ENCODE assay signal across 11 cellular contexts in genomic region chr3:64220161-64220560, GRCh38. TPM values are rescaled to one million over a fixed set of nuclear protein-coding genes. Genes with fewer than 3 reads are reported as not detected.
DNase-seq lines count a peak whose midpoint lies in the region; ATAC-seq and TF ChIP-seq lines count a peak whose summit lies in the region.
"Had no signal": no experiment of that assay in that cellular context is flagged by ENCODE, and none has a peak within 500 bp of the region (broad histone marks: within the 10 kb centered on the region; RNA-seq: fewer than 3 reads in every experiment).

No MANE protein-coding gene starts in this region.

- H3K4me1 Mint-ChIP-seq in Calu3 (ENCODE audit: low read depth, unreplicated experiment) (peaks cover 29% of the 10 kb centered on the region), WTC11 (peaks cover 64% of the 10 kb centered on the region)

- H3K36me3 ChIP-seq in SK-N-SH (replicated peaks in 1 of 2; ENCODE audit: control insufficient read depth in 1 of 2, insufficient read depth in 2 of 2, low read length in 1 of 2) (no peaks in the 10 kb centered on the region), gastroesophageal sphincter (no peaks in the 10 kb centered on the region), MG63 (no peaks in the 10 kb centered on the region)
- no peaks in the 10 kb centered on the region for H3K36me3 ChIP-seq in effector memory CD4-positive, alpha-beta T cell (ENCODE audit: control insufficient read depth, insufficient read depth, low read length)

- H2AFZ ChIP-seq in SK-N-SH (ENCODE audit: low read depth): no peak overlapping the region

- no peaks in the 10 kb centered on the region for H4K20me1 ChIP-seq in SK-N-SH (ENCODE audit: insufficient read depth)

- H3K9me3 Mint-ChIP-seq in Calu3 (ENCODE audit: low read depth, unreplicated experiment): no peaks in the 10 kb centered on the region
- H3K9me3 Mint-ChIP-seq in WTC11: no peaks in the 10 kb centered on the region
- H3K9me3 Mint-ChIP-seq: CD8-positive, alpha-beta T cell; natural killer cell treated with Interleukin-12 subunit alpha and Interleukin-12 subunit beta and Interleukin-15 and Interleukin-18, amount 100 ng/mL, for 72 hours had no signal

- H3K27me3 ChIP-seq in SK-N-SH (ENCODE audit: insufficient read depth) (no peaks in the 10 kb centered on the region), gastroesophageal sphincter (no peaks in the 10 kb centered on the region), MG63 (no peaks in the 10 kb centered on the region)
- H3K27me3 ChIP-seq in effector memory CD4-positive, alpha-beta T cell (replicated peaks; ENCODE audit: control insufficient read depth, insufficient read depth, low read length, poor library complexity, severe bottlenecking): no peaks in the 10 kb centered on the region

- no peak for TF ChIP-seq CTCF in Calu3 (IDR thresholded peaks at IDR 0.05; ENCODE audit: unreplicated experiment)
- no peak for TF ChIP-seq CTCF in SK-N-SH (IDR thresholded peaks at IDR 0.05)
- no peak for TF ChIP-seq CTCF in gastroesophageal sphincter (IDR thresholded peaks at IDR 0.05)
- TF ChIP-seq CTCF in WTC11 (IDR thresholded peaks at IDR 0.05): no peak

- H3K4me3 ChIP-seq in SK-N-SH (ENCODE audit: low read depth in 2 of 2, low read length in 1 of 2) (no peak overlapping the region), gastroesophageal sphincter (no peak overlapping the region), MG63 (no peak overlapping the region)
- no peak overlapping the region for H3K4me3 ChIP-seq in effector memory CD4-positive, alpha-beta T cell (ENCODE audit: insufficient read depth, low read depth, low read length, poor library complexity, severe bottlenecking)

- TF ChIP-seq EP300 in SK-N-SH (IDR thresholded peaks at IDR 0.05; ENCODE audit: borderline replicate concordance in 1 of 2, low read depth in 1 of 2, low read length in 1 of 2) (peak in 1 of 2 experiments; percentile 27; a peak in 1 of 4 replicates), gastroesophageal sphincter (IDR thresholded peaks at IDR 0.05) (no peak)

- H3K27me3 Mint-ChIP-seq in Calu3 (ENCODE audit: unreplicated experiment) (no peaks in the 10 kb centered on the region), WTC11 (ENCODE audit: low read depth) (peaks cover 94% of the 10 kb centered on the region)
- H3K27me3 Mint-ChIP-seq: natural killer cell treated with Interleukin-12 subunit alpha and Interleukin-12 subunit beta and Interleukin-15 and Interleukin-18, amount 100 ng/mL, for 72 hours had no signal

- no peaks in the 10 kb centered on the region for H3K9me2 ChIP-seq in SK-N-SH

- WGBS in SK-N-SH (ENCODE audit: low lambda C conversion rate): 47% methylated on average over 4 of the region's 4 CpGs
- 11 to 40% methylated on average over 1 to 4 of the region's 4 CpGs for WGBS in gastroesophageal sphincter (ENCODE audit: low coverage in 1 of 2), 2 donors

- no peak for DNase-seq in Calu3
- DNase-seq in SK-N-SH: no peak
- peak; percentile 50 for DNase-seq in pulmonary artery endothelial cell (ENCODE audit: low read depth, low spot score)
- DNase-seq in MG63: no peak
- no peak for DNase-seq in effector memory CD4-positive, alpha-beta T cell
- no peak for DNase-seq in WTC11 (ENCODE audit: low spot score)
- DNase-seq in HPDE6-E6E7 (ENCODE audit: extremely low spot score): no peak
- DNase-seq: CD8-positive, alpha-beta T cell; NCI-H1092 had no signal

- H3K4me3 Mint-ChIP-seq in Calu3 (ENCODE audit: low read depth, unreplicated experiment) (no peak overlapping the region), WTC11 (no peak overlapping the region)
- H3K4me3 Mint-ChIP-seq: CD8-positive, alpha-beta T cell; natural killer cell treated with Interleukin-12 subunit alpha and Interleukin-12 subunit beta and Interleukin-15 and Interleukin-18, amount 100 ng/mL, for 72 hours had no signal

- CTCF ChIA-PET in Calu3 (lab: Charles Lee): interaction anchor here (0.6 kb wide), 1 partner anchor 223 kb away, joined by 3 read pairs; no protein-coding TSS in a partner anchor
- CTCF ChIA-PET in SK-N-SH (lab: Yijun Ruan, JAX): interaction anchor here (0.8 to 1.7 kb wide), 4 partner anchors 12 to 189 kb away, joined by 3 to 4 read pairs (median 4); no protein-coding TSS in a partner anchor
- CTCF ChIA-PET in WTC11 (lab: Charles Lee): interaction anchor here (1.1 kb wide), 1 partner anchor 264 kb away, joined by 4 read pairs; no protein-coding TSS in a partner anchor

- H3K4me1 ChIP-seq in SK-N-SH (ENCODE audit: control insufficient read depth in 1 of 2, insufficient read depth in 2 of 2, low read depth in 1 of 2, low read length in 1 of 2) (peaks cover 16 to 25% of the 10 kb centered on the region in 2 experiments; a peak in 3 of 4 replicates), gastroesophageal sphincter (peaks cover 49 to 100% (median 71%) of the 10 kb centered on the region in 3 donors)
- no peaks in the 10 kb centered on the region for H3K4me1 ChIP-seq in effector memory CD4-positive, alpha-beta T cell (ENCODE audit: control insufficient read depth, insufficient read depth, low read length, poor library complexity, severe bottlenecking)

- H3K36me3 Mint-ChIP-seq in Calu3 (ENCODE audit: insufficient read depth, unreplicated experiment) (peaks cover 6% of the 10 kb centered on the region), WTC11 (no peaks in the 10 kb centered on the region)
- H3K36me3 Mint-ChIP-seq: CD8-positive, alpha-beta T cell; natural killer cell treated with Interleukin-12 subunit alpha and Interleukin-12 subunit beta and Interleukin-15 and Interleukin-18, amount 100 ng/mL, for 72 hours had no signal

- H3K27ac Mint-ChIP-seq in Calu3 (ENCODE audit: unreplicated experiment) (peak overlapping the region; percentile 27), WTC11 (no peak overlapping the region)
- H3K27ac Mint-ChIP-seq: CD8-positive, alpha-beta T cell; natural killer cell treated with Interleukin-12 subunit alpha and Interleukin-12 subunit beta and Interleukin-15 and Interleukin-18, amount 100 ng/mL, for 72 hours had no signal

- H3K27ac ChIP-seq in SK-N-SH (ENCODE audit: low read depth in 2 of 2, low read length in 1 of 2) (peak overlapping the region; percentile 34 to 41; a peak in 2 of 4 replicates), gastroesophageal sphincter (peak overlapping the region; percentile 57 to 86 (median 81))
- H3K27ac ChIP-seq in effector memory CD4-positive, alpha-beta T cell (ENCODE audit: insufficient read depth, low read length, poor library complexity, severe bottlenecking): no peak overlapping the region

- TF ChIP-seq RAD21 in SK-N-SH (IDR thresholded peaks at IDR 0.05; ENCODE audit: low read length): no peak

- intact Hi-C loops in Calu3 (cut with micrococcal nuclease; ENCODE audit: unreplicated experiment): loop anchor here (5.0 kb wide), 1 partner anchor 188 kb away; no protein-coding TSS in a partner anchor

- ATAC-seq in gastroesophageal sphincter (peak; percentile 37), WTC11 (no peak)
- ATAC-seq: CD8-positive, alpha-beta T cell; natural killer cell treated with Interleukin-12 subunit alpha and Interleukin-12 subunit beta and Interleukin-15 and Interleukin-18, amount 100 ng/mL, for 72 hours had no signal

- BruUV-seq in Calu3 (replicated peaks; lab: Mats Ljungman, UMichigan): no TSS peak

- H3K79me2 ChIP-seq in SK-N-SH (ENCODE audit: insufficient read depth): peaks cover 7% of the 10 kb centered on the region

- no peak for TF ChIP-seq POLR2A in gastroesophageal sphincter (IDR thresholded peaks at IDR 0.05)

- peaks cover 11% of the 10 kb centered on the region for H3F3A ChIP-seq in SK-N-SH (replicated peaks; ENCODE audit: insufficient read depth)

- H3K9me3 ChIP-seq in SK-N-SH: no peaks in the 10 kb centered on the region
- no peaks in the 10 kb centered on the region for H3K9me3 ChIP-seq in gastroesophageal sphincter
- H3K9me3 ChIP-seq in MG63: no peaks in the 10 kb centered on the region
- H3K9me3 ChIP-seq in effector memory CD4-positive, alpha-beta T cell (ENCODE audit: control insufficient read depth, low read length): no peaks in the 10 kb centered on the region

- 0 out of 2 replicates have a peak overlapping the region, but pooled peaks have one; percentile 1 for H3K4me2 ChIP-seq in SK-N-SH

- no peak overlapping the region for H3K9ac ChIP-seq in SK-N-SH

- POLR2A ChIA-PET in SK-N-SH (lab: Yijun Ruan, JAX) (no interaction called here), WTC11 (lab: Charles Lee) (no interaction called here)

TF ChIP-seq in SK-N-SH, 30 proteins besides CTCF, POLR2A, EP300 and RAD21 (continues in another document):
- TF ChIP-seq YY1 (IDR thresholded peaks at IDR 0.05; ENCODE audit: low read depth): no peak
- TF ChIP-seq JUND (IDR thresholded peaks at IDR 0.05): 0 out of 2 replicates have a peak, but pooled peaks have one; percentile 7
- TF ChIP-seq RFX5 (IDR thresholded peaks at IDR 0.05; ENCODE audit: low read length): no peak
- TF ChIP-seq NFIC (IDR thresholded peaks at IDR 0.05; ENCODE audit: borderline replicate concordance): peak; percentile 97
- no peak for TF ChIP-seq TAF1 (IDR thresholded peaks at IDR 0.05; ENCODE audit: borderline replicate concordance, low read depth, low read length)
- TF ChIP-seq MEF2A (IDR thresholded peaks at IDR 0.05; ENCODE audit: borderline replicate concordance, low read depth): 0 out of 2 replicates have a peak, but pooled peaks have one; percentile 16

TF ChIP-seq in WTC11, 78 proteins besides CTCF, POLR2A, EP300 and RAD21 (continues in another document):
- no peak for TF ChIP-seq ATF6 (CRISPR knock-in tag; IDR thresholded peaks at IDR 0.05)

RNA-seq across cellular contexts. Expression of gene PRICKLE2, which starts 5.1 kb away (rescaled TPM):
- total RNA-seq in Calu3 (2022) (1.9 and 4.0 TPM in 2 replicates), gastroesophageal sphincter (100 to 1,000 TPM in 2 of 4 donors, 10 to 100 TPM in 2; 77.3 to 109 (median 96.7) TPM), pulmonary artery endothelial cell (4.9 and 5.3 TPM in 2 replicates), WTC11 (2021) (4.5 to 5.6 TPM (median 4.7 TPM) in 3 replicates)
- polyA plus RNA-seq in SK-N-SH (2012; rRNA removed): 0.67 and 1.1 TPM in 2 replicates
- polyA plus RNA-seq in SK-N-SH (2012; cell fraction: cytosol; rRNA removed): 0.42 and 0.49 TPM in 2 replicates
- 2.0 and 2.2 TPM in 2 replicates for polyA plus RNA-seq in SK-N-SH (2012; cell fraction: nucleus; rRNA removed)
- 0.40 TPM in 1 of 2 replicates, not detected in the other for total RNA-seq in MG63 (2014; rRNA removed; shearing (Covaris generic); ENCODE audit: low replicate concordance)
- total RNA-seq: CD8-positive, alpha-beta T cell had no signal

Comparison
In these comparisons a context has a peak if more than half of its experiments do, and no peak if none do; other contexts are left out.
1. RNA of gene PRICKLE2, which starts 5.1 kb away (total RNA-seq): 77.3 to 109 TPM in gastroesophageal sphincter; 4.5 to 5.6 TPM in WTC11, 4.9 to 5.3 TPM in pulmonary artery endothelial cell, 1.9 to 4.0 TPM in Calu3 and 0.40 TPM in MG63; every median in the first group is over 10 times any median in the second.